ENCODE assay signal across 23 cellular contexts in the genomic region with DNA sequence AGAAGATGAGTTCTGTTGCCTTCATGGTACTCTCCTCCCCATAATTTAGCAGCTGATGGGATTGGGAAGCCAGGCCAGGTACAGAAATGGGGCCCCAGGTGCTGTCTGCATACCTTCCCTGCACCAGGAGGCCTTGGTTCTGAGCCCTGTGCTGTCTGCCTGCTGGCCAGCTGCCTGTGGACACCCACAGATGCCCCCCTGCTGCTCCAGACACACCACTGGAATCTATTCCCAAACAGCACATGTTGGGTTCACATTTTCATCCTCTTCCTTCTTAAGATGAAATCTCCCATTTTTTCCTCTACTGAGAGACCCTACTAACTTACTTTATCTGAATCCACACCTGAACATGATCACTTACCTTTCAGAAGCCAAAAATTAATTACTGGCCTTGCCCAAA.
DNase-seq lines count a peak whose midpoint lies in the region; ATAC-seq, FAIRE-seq and TF ChIP-seq lines count a peak whose summit lies in the region.
"Had no signal": no experiment of that assay in that cellular context is flagged by ENCODE, and none has a peak within 500 bp of the region (broad histone marks: within the 10 kb centered on the region; RNA-seq: fewer than 3 reads in every experiment).

No MANE protein-coding gene starts in this region.

- no peak for DNase-seq in D721Med (ENCODE audit: insufficient read length, low spot score)
- peak; percentile 55 for DNase-seq in astrocyte of the spinal cord (ENCODE audit: low read depth, low spot score)
- DNase-seq in COLO668 (lab: John Stamatoyannopoulos, UW; ENCODE audit: unreplicated experiment) = no peak
- no peak for DNase-seq in activated T-cell treated with anti-CD3 and anti-CD28 coated beads, Interleukin-2, amount 50 U/mL, for 48 hours
- DNase-seq: C1 segment of cervical spinal cord; CD8-positive, alpha-beta T cell; DMS79 treated with DMSO at 0.1 percent for 48 hours; GF-D8; NCI-H1048; NCI-H1417; NCI-H1694; NCI-H2029 treated with DMSO at 0.1 percent for 48 hours; NCI-H446 treated with DMSO at 0.1 percent for 48 hours; NCI-H526; NCI-H82; RPMI8226; SHP77 had no signal

- H2AFZ ChIP-seq in parathyroid adenoma = no peak overlapping the region

- H3K4me3 ChIP-seq in astrocyte of the spinal cord (ENCODE audit: low read depth, low read length) (no peak overlapping the region), parathyroid adenoma (ENCODE audit: low read depth, low read length) (no peak overlapping the region), subcutaneous abdominal adipose tissue (ENCODE audit: low read depth in 1 of 5, low read length in 5 of 5) (no peak overlapping the region)

- in situ Hi-C loops in astrocyte of the spinal cord (cut with HindIII; ENCODE audit: low sequenced_read_pairs) = no loop called here

- H3K4me2 ChIP-seq in parathyroid adenoma (ENCODE audit: low read length) = no peak overlapping the region

- H3K36me3 ChIP-seq in parathyroid adenoma (ENCODE audit: control insufficient read depth, insufficient read depth, low read length) = no peaks in the 10 kb centered on the region
- H3K36me3 ChIP-seq in subcutaneous abdominal adipose tissue (ENCODE audit: control insufficient read depth in 5 of 5, insufficient read depth in 5 of 5, low read length in 5 of 5) = no peaks in the 10 kb centered on the region

- H3K27ac ChIP-seq in parathyroid adenoma (peak overlapping the region; percentile 41), subcutaneous abdominal adipose tissue (ENCODE audit: low read depth, low read length) (peak overlapping the region; percentile 52)

- no peaks in the 10 kb centered on the region for H3K79me2 ChIP-seq in parathyroid adenoma

- no peak for TF ChIP-seq CTCF in D721Med (IDR thresholded peaks at IDR 0.05; ENCODE audit: insufficient read depth, missing control alignments)
- TF ChIP-seq CTCF in astrocyte of the spinal cord (IDR thresholded peaks at IDR 0.05; ENCODE audit: low read depth, low read length) = no peak
- TF ChIP-seq CTCF in parathyroid adenoma (IDR thresholded peaks at IDR 0.05) = no peak

- no peak overlapping the region for H3K9ac ChIP-seq in parathyroid adenoma
- H3K9ac ChIP-seq in subcutaneous abdominal adipose tissue (ENCODE audit: low read length in 5 of 5) = no peak overlapping the region

- FAIRE-seq in D721Med (lab: Jason Lieb, UNC) = peak; percentile 11
- FAIRE-seq: GM12891, GM19239 had no signal

- H3K4me1 ChIP-seq in parathyroid adenoma (no peaks in the 10 kb centered on the region), subcutaneous abdominal adipose tissue (ENCODE audit: control insufficient read depth in 5 of 5, insufficient read depth in 5 of 5, low read length in 5 of 5) (peaks cover 0 to 32% (median 15%) of the 10 kb centered on the region in 5 donors)

- no peak for ATAC-seq in HG02571 (IDR thresholded peaks at IDR 0.05; ENCODE audit: unreplicated experiment)
- ATAC-seq: CD8-positive, alpha-beta T cell; HCT116 had no signal

- H3K9me3 ChIP-seq in parathyroid adenoma (ENCODE audit: control insufficient read depth, low read length) (peaks cover 3% of the 10 kb centered on the region), subcutaneous abdominal adipose tissue (ENCODE audit: control insufficient read depth in 5 of 5, low read length in 5 of 5) (no peaks in the 10 kb centered on the region)

- no peaks in the 10 kb centered on the region for H3K27me3 ChIP-seq in parathyroid adenoma (ENCODE audit: control insufficient read depth, insufficient read depth, low read length)
- no peaks in the 10 kb centered on the region for H3K27me3 ChIP-seq in subcutaneous abdominal adipose tissue (ENCODE audit: control insufficient read depth in 5 of 5, insufficient read depth in 4 of 5, low read length in 5 of 5)
